ENCODE assay signal across 1 cellular context in the genomic region with DNA sequence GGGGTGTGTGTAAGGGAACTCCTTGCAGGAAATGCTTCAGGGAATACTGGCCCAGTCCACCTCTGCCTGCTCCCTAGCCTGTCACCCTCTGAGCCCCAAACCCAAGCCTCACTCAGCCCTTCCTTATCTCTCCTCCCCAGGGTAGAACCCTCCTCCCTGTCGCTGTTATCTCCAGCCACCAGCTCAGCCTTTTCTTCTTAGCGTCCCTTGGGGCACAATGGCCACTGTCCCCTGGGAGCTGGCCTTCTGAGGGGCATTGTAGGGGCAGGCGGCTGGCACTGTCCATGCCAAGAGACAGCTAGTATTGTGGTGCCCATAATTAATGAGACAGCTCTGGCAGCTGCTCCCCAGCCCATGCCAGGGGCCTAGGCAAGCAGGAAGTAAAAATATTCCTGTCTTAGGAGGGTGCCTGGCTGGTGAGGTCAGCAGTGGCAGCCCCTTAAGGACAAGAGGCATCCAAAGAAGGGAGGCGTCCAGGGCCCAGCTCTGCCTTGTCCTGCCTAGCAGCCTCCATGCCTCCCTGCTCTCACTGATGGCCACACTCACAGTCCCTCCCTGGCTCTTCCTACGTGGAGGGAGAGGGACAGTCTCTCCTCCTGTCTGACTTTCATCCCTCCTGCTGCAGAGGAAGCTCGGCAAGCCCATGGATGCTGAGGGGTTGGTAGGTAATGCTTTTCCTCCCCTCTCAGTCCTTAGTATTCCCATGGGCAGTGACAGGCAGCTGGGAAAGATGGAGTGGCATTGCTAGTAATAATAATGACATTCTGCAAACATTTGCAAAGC.
TF ChIP-seq lines count a peak whose summit lies in the region.

No MANE protein-coding gene starts in this region.

TF ChIP-seq in K562, 482 proteins besides CTCF, POLR2A, EP300 and RAD21 (continued from another document and continues in another):
- TF ChIP-seq, protein P1, sequence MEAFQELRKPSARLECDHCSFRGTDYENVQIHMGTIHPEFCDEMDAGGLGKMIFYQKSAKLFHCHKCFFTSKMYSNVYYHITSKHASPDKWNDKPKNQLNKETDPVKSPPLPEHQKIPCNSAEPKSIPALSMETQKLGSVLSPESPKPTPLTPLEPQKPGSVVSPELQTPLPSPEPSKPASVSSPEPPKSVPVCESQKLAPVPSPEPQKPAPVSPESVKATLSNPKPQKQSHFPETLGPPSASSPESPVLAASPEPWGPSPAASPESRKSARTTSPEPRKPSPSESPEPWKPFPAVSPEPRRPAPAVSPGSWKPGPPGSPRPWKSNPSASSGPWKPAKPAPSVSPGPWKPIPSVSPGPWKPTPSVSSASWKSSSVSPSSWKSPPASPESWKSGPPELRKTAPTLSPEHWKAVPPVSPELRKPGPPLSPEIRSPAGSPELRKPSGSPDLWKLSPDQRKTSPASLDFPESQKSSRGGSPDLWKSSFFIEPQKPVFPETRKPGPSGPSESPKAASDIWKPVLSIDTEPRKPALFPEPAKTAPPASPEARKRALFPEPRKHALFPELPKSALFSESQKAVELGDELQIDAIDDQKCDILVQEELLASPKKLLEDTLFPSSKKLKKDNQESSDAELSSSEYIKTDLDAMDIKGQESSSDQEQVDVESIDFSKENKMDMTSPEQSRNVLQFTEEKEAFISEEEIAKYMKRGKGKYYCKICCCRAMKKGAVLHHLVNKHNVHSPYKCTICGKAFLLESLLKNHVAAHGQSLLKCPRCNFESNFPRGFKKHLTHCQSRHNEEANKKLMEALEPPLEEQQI (IDR thresholded peaks at IDR 0.05) = peak; percentile 98
- peak; percentile 26; the same call in 1 of the 2 replicates for TF ChIP-seq HDAC8 (tag; IDR thresholded peaks at IDR 0.05)
- TF ChIP-seq, protein P2, sequence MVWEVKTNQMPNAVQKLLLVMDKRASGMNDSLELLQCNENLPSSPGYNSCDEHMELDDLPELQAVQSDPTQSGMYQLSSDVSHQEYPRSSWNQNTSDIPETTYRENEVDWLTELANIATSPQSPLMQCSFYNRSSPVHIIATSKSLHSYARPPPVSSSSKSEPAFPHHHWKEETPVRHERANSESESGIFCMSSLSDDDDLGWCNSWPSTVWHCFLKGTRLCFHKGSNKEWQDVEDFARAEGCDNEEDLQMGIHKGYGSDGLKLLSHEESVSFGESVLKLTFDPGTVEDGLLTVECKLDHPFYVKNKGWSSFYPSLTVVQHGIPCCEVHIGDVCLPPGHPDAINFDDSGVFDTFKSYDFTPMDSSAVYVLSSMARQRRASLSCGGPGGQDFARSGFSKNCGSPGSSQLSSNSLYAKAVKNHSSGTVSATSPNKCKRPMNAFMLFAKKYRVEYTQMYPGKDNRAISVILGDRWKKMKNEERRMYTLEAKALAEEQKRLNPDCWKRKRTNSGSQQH (CRISPR knock-in tag; IDR thresholded peaks at IDR 0.05) = peak; percentile 73; the same call in 1 of the 2 replicates
- TF ChIP-seq TBP (optimal IDR thresholded peaks at IDR 0.05; ENCODE audit: low read depth, low read length) = no peak
- no peak for TF ChIP-seq ZFP30 (CRISPR knock-in tag; IDR thresholded peaks at IDR 0.05; ENCODE audit: borderline replicate concordance)
- no peak for TF ChIP-seq ZNF695 (CRISPR knock-in tag; IDR thresholded peaks at IDR 0.05)
- 0 out of 2 replicates have a peak, but pooled peaks have one; percentile 30 for TF ChIP-seq BCL6 (CRISPR knock-in tag; IDR thresholded peaks at IDR 0.05)
- no peak for TF ChIP-seq SIX5 (IDR thresholded peaks at IDR 0.05; ENCODE audit: borderline replicate concordance in 1 of 2, insufficient read depth in 1 of 2, low read depth in 1 of 2, low read length in 2 of 2)
- TF ChIP-seq, protein P3, sequence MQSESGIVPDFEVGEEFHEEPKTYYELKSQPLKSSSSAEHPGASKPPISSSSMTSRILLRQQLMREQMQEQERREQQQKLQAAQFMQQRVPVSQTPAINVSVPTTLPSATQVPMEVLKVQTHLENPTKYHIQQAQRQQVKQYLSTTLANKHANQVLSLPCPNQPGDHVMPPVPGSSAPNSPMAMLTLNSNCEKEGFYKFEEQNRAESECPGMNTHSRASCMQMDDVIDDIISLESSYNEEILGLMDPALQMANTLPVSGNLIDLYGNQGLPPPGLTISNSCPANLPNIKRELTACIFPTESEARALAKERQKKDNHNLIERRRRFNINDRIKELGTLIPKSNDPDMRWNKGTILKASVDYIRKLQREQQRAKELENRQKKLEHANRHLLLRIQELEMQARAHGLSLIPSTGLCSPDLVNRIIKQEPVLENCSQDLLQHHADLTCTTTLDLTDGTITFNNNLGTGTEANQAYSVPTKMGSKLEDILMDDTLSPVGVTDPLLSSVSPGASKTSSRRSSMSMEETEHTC (IDR thresholded peaks at IDR 0.05) = no peak
- no peak for TF ChIP-seq BMI1 (IDR thresholded peaks at IDR 0.05; ENCODE audit: low read length)
- peak; percentile 32; the same call in 1 of the 2 replicates for TF ChIP-seq RBFOX2 (IDR thresholded peaks at IDR 0.05; ENCODE audit: low read depth, low read length)
- TF ChIP-seq, protein P4, sequence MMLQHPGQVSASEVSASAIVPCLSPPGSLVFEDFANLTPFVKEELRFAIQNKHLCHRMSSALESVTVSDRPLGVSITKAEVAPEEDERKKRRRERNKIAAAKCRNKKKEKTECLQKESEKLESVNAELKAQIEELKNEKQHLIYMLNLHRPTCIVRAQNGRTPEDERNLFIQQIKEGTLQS (IDR thresholded peaks at IDR 0.05) = peak; percentile 53
- TF ChIP-seq, protein P4 (CRISPR knock-in tag; conservative IDR thresholded peaks at IDR 0.05) = no peak; the same call in 1 of the 2 replicates
- TF ChIP-seq SMARCA4 (IDR thresholded peaks at IDR 0.05) = peak; percentile 100
- TF ChIP-seq BRD4 (IDR thresholded peaks at IDR 0.05) = no peak
- TF ChIP-seq, protein P5, sequence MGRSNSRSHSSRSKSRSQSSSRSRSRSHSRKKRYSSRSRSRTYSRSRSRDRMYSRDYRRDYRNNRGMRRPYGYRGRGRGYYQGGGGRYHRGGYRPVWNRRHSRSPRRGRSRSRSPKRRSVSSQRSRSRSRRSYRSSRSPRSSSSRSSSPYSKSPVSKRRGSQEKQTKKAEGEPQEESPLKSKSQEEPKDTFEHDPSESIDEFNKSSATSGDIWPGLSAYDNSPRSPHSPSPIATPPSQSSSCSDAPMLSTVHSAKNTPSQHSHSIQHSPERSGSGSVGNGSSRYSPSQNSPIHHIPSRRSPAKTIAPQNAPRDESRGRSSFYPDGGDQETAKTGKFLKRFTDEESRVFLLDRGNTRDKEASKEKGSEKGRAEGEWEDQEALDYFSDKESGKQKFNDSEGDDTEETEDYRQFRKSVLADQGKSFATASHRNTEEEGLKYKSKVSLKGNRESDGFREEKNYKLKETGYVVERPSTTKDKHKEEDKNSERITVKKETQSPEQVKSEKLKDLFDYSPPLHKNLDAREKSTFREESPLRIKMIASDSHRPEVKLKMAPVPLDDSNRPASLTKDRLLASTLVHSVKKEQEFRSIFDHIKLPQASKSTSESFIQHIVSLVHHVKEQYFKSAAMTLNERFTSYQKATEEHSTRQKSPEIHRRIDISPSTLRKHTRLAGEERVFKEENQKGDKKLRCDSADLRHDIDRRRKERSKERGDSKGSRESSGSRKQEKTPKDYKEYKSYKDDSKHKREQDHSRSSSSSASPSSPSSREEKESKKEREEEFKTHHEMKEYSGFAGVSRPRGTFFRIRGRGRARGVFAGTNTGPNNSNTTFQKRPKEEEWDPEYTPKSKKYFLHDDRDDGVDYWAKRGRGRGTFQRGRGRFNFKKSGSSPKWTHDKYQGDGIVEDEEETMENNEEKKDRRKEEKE (IDR thresholded peaks at IDR 0.05; ENCODE audit: borderline replicate concordance in 1 of 2, control insufficient read depth in 1 of 2, low read depth in 2 of 2, low read length in 1 of 2) = 0 out of 4 replicates have a peak, but pooled peaks of 1 of the 2 experiments have one; percentile 32
- TF ChIP-seq PPARD (CRISPR knock-in tag; IDR thresholded peaks at IDR 0.05) = no peak
- TF ChIP-seq, protein P6, sequence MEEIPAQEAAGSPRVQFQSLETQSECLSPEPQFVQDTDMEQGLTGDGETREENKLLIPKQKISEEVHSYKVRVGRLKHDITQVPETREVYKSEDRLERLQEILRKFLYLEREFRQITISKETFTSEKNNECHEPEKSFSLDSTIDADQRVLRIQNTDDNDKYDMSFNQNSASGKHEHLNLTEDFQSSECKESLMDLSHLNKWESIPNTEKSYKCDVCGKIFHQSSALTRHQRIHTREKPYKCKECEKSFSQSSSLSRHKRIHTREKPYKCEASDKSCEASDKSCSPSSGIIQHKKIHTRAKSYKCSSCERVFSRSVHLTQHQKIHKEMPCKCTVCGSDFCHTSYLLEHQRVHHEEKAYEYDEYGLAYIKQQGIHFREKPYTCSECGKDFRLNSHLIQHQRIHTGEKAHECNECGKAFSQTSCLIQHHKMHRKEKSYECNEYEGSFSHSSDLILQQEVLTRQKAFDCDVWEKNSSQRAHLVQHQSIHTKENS (CRISPR knock-in tag; IDR thresholded peaks at IDR 0.05) = no peak
- no peak for TF ChIP-seq DACH1 (IDR thresholded peaks at IDR 0.05; ENCODE audit: partially characterized antibody)
- TF ChIP-seq, protein P7, sequence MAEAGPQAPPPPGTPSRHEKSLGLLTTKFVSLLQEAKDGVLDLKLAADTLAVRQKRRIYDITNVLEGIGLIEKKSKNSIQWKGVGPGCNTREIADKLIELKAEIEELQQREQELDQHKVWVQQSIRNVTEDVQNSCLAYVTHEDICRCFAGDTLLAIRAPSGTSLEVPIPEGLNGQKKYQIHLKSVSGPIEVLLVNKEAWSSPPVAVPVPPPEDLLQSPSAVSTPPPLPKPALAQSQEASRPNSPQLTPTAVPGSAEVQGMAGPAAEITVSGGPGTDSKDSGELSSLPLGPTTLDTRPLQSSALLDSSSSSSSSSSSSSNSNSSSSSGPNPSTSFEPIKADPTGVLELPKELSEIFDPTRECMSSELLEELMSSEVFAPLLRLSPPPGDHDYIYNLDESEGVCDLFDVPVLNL (CRISPR knock-in tag; IDR thresholded peaks at IDR 0.05; ENCODE audit: low read depth) = no peak
- peak; percentile 33; the same call in 1 of the 2 replicates for TF ChIP-seq HCFC1 (IDR thresholded peaks at IDR 0.05; ENCODE audit: low read depth, low read length)
- TF ChIP-seq, protein P8, sequence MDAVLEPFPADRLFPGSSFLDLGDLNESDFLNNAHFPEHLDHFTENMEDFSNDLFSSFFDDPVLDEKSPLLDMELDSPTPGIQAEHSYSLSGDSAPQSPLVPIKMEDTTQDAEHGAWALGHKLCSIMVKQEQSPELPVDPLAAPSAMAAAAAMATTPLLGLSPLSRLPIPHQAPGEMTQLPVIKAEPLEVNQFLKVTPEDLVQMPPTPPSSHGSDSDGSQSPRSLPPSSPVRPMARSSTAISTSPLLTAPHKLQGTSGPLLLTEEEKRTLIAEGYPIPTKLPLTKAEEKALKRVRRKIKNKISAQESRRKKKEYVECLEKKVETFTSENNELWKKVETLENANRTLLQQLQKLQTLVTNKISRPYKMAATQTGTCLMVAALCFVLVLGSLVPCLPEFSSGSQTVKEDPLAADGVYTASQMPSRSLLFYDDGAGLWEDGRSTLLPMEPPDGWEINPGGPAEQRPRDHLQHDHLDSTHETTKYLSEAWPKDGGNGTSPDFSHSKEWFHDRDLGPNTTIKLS (IDR thresholded peaks at IDR 0.05; ENCODE audit: borderline replicate concordance, low read depth) = 0 out of 2 replicates have a peak, but pooled peaks have one; percentile 28
- TF ChIP-seq, protein P9, sequence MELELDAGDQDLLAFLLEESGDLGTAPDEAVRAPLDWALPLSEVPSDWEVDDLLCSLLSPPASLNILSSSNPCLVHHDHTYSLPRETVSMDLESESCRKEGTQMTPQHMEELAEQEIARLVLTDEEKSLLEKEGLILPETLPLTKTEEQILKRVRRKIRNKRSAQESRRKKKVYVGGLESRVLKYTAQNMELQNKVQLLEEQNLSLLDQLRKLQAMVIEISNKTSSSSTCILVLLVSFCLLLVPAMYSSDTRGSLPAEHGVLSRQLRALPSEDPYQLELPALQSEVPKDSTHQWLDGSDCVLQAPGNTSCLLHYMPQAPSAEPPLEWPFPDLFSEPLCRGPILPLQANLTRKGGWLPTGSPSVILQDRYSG (tag; conservative IDR thresholded peaks at IDR 0.05; ENCODE audit: low read depth) = peak; percentile 87
- no peak for TF ChIP-seq RBM15 (IDR thresholded peaks at IDR 0.05; ENCODE audit: insufficient read depth, low read length)
- TF ChIP-seq, protein P10, sequence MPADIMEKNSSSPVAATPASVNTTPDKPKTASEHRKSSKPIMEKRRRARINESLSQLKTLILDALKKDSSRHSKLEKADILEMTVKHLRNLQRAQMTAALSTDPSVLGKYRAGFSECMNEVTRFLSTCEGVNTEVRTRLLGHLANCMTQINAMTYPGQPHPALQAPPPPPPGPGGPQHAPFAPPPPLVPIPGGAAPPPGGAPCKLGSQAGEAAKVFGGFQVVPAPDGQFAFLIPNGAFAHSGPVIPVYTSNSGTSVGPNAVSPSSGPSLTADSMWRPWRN (IDR thresholded peaks at IDR 0.05; ENCODE audit: low read depth) = peak; percentile 82
- TF ChIP-seq ELF4 (CRISPR knock-in tag; IDR thresholded peaks at IDR 0.05) = peak; percentile 98
- TF ChIP-seq PURB (CRISPR knock-in tag; IDR thresholded peaks at IDR 0.05; ENCODE audit: low read depth) = no peak
- TF ChIP-seq, protein P11, sequence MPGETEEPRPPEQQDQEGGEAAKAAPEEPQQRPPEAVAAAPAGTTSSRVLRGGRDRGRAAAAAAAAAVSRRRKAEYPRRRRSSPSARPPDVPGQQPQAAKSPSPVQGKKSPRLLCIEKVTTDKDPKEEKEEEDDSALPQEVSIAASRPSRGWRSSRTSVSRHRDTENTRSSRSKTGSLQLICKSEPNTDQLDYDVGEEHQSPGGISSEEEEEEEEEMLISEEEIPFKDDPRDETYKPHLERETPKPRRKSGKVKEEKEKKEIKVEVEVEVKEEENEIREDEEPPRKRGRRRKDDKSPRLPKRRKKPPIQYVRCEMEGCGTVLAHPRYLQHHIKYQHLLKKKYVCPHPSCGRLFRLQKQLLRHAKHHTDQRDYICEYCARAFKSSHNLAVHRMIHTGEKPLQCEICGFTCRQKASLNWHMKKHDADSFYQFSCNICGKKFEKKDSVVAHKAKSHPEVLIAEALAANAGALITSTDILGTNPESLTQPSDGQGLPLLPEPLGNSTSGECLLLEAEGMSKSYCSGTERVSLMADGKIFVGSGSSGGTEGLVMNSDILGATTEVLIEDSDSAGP (CRISPR knock-in tag; IDR thresholded peaks at IDR 0.05) = no peak
- TF ChIP-seq IRF2 (CRISPR knock-in tag; IDR thresholded peaks at IDR 0.05) = no peak
- TF ChIP-seq CEBPB (tag; IDR thresholded peaks at IDR 0.05) = no peak
- peak; percentile 97 for TF ChIP-seq MTA3 (IDR thresholded peaks at IDR 0.05; ENCODE audit: borderline replicate concordance)
- TF ChIP-seq KDM4B (IDR thresholded peaks at IDR 0.05; ENCODE audit: borderline replicate concordance in 2 of 2, low read depth in 1 of 2) = no peak
- TF ChIP-seq, protein P12, sequence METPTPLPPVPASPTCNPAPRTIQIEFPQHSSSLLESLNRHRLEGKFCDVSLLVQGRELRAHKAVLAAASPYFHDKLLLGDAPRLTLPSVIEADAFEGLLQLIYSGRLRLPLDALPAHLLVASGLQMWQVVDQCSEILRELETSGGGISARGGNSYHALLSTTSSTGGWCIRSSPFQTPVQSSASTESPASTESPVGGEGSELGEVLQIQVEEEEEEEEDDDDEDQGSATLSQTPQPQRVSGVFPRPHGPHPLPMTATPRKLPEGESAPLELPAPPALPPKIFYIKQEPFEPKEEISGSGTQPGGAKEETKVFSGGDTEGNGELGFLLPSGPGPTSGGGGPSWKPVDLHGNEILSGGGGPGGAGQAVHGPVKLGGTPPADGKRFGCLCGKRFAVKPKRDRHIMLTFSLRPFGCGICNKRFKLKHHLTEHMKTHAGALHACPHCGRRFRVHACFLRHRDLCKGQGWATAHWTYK (CRISPR knock-in tag; IDR thresholded peaks at IDR 0.05) = peak; percentile 83; the same call in 1 of the 2 replicates
- TF ChIP-seq BCOR (IDR thresholded peaks at IDR 0.05) = peak; percentile 73
